ENCODE assay signal across 8 cellular contexts in the genomic region with DNA sequence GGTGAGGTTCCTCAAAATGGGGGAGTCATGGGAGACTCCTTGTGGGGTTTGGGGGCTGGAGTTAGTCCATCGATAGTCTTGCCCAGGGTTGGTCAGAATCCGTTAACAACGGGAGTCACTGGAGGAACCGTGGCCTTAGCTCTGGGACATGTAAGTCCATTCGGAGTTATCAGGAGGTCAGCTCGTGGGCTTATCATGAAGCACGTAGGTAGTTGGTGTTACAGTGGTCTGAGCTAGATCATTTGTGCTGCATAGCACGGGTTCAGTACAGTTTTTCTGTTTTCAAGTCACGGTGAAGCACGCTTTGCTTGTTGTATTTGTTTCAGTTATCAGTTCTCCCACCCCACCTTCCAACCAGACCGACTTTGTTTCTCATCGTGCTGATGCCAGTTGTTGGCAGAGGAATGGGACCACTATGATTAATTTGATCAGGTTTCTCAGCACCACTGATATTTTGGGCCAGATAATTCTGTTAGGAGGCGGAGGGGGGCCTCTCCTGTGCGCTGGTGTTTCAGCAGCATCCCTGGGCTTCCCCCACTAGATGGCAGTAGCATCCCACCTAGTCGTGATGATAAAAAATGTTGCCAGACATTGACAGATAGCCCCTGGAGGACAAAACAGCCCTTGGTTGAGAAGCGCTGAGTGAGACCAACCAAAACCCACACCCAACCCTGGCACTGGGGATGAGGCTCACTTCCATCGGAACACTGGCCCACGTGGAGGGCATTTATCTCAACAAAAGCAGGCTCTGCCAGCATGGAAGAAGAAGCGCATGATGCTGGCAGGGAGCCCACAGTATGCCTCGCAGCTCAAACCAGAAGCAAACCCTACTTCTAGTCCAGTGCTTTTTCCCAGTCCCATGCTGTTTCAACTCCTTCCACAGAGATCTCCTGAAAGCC. TPM values are rescaled to one million over a fixed set of nuclear protein-coding genes. Genes with fewer than 3 reads are reported as not detected.
DNase-seq lines count a peak whose midpoint lies in the region; ATAC-seq lines count a peak whose summit lies in the region.

No MANE protein-coding gene starts in this region.

- no peak overlapping the region for H3K4me3 Mint-ChIP-seq in activated CD8-positive, alpha-beta T cell treated with anti-CD3 and anti-CD28 coated beads, Interleukin-2, amount 10 ng/mL, durations not matched to agents 7 days and 5 days

- no peaks in the 10 kb centered on the region for H3K27me3 Mint-ChIP-seq in activated CD8-positive, alpha-beta T cell treated with anti-CD3 and anti-CD28 coated beads, Interleukin-2, amount 10 ng/mL, durations not matched to agents 7 days and 5 days (ENCODE audit: low read depth)

- POLR2A ChIA-PET in activated CD8-positive, alpha-beta T cell treated with anti-CD3 and anti-CD28 coated beads, Interleukin-2, amount 10 ng/mL, durations not matched to agents 7 days and 5 days (lab: Charles Lee), result interaction anchor here (1.2 kb wide), 1 partner anchor 71 kb away, joined by 3 read pairs; no protein-coding TSS in a partner anchor

- peak; percentile 45 for DNase-seq in DMS114 treated with DMSO at 0.1 percent for 48 hours (lab: John Stamatoyannopoulos, UW; ENCODE audit: unreplicated experiment)
- DNase-seq in NCI-H748 treated with DMSO at 0.1 percent for 48 hours (lab: John Stamatoyannopoulos, UW), result peak; percentile 60
- DNase-seq in activated CD8-positive, alpha-beta T cell treated with anti-CD3 and anti-CD28 coated beads, Interleukin-2, amount 10 ng/mL, durations not matched to agents 7 days and 5 days, result peak; percentile 88
- peak; percentile 82 for DNase-seq in effector CD4-positive, alpha-beta T cell
- peak; percentile 97 for DNase-seq in medulla oblongata (ENCODE audit: extremely low spot score)
- peak; percentile 32 for DNase-seq in stimulated activated CD8-positive, alpha-beta memory T cell treated with anti-CD3 and anti-CD28 coated beads, Interleukin-12 subunit alpha, Interleukin-12 subunit beta, amount 100 ng/mL, for 24 hours (ENCODE audit: extremely low read depth)

- CTCF ChIA-PET in activated CD8-positive, alpha-beta T cell treated with anti-CD3 and anti-CD28 coated beads, Interleukin-2, amount 10 ng/mL, durations not matched to agents 7 days and 5 days (lab: Charles Lee), result interaction anchor here (0.7 to 5.8 kb wide), 31 partner anchors 9 to 413 kb away, joined by 3 to 191 read pairs (median 4); partner anchors contain the start of genes ACSS1 and GINS1

- ATAC-seq in HG02981 (IDR thresholded peaks at IDR 0.05; ENCODE audit: unreplicated experiment) (peak; percentile 25), HG03280 (IDR thresholded peaks at IDR 0.05; ENCODE audit: unreplicated experiment) (no peak)
- peak; percentile 19 for ATAC-seq in activated CD8-positive, alpha-beta T cell treated with anti-CD3 and anti-CD28 coated beads, Interleukin-2, amount 10 ng/mL, durations not matched to agents 7 days and 5 days

- H3K27ac Mint-ChIP-seq in activated CD8-positive, alpha-beta T cell treated with anti-CD3 and anti-CD28 coated beads, Interleukin-2, amount 10 ng/mL, durations not matched to agents 7 days and 5 days, result no peak overlapping the region

- H3K36me3 Mint-ChIP-seq in activated CD8-positive, alpha-beta T cell treated with anti-CD3 and anti-CD28 coated beads, Interleukin-2, amount 10 ng/mL, durations not matched to agents 7 days and 5 days (ENCODE audit: low read depth), result peaks cover 6% of the 10 kb centered on the region

- no peaks in the 10 kb centered on the region for H3K9me3 Mint-ChIP-seq in activated CD8-positive, alpha-beta T cell treated with anti-CD3 and anti-CD28 coated beads, Interleukin-2, amount 10 ng/mL, durations not matched to agents 7 days and 5 days (ENCODE audit: insufficient read depth)

- H3K4me1 Mint-ChIP-seq in activated CD8-positive, alpha-beta T cell treated with anti-CD3 and anti-CD28 coated beads, Interleukin-2, amount 10 ng/mL, durations not matched to agents 7 days and 5 days (ENCODE audit: low read depth), result peaks cover 32% of the 10 kb centered on the region

RNA-seq across cellular contexts. Expression of gene APMAP, which starts 2.2 kb away (rescaled TPM):
- 10 to 100 TPM; 43.2 to 44.0 TPM for total RNA-seq in activated CD8-positive, alpha-beta T cell treated with anti-CD3 and anti-CD28 coated beads, Interleukin-2, amount 10 ng/mL, durations not matched to agents 7 days and 5 days

RNA-seq across cellular contexts. Expression of gene CST7, which starts 45.6 kb away (rescaled TPM):
- total RNA-seq in activated CD8-positive, alpha-beta T cell treated with anti-CD3 and anti-CD28 coated beads, Interleukin-2, amount 10 ng/mL, durations not matched to agents 7 days and 5 days, result 10 to 100 TPM; 43.9 to 47.5 TPM

Comparison
In these comparisons a context has a peak if more than half of its experiments do, and no peak if none do; other contexts are left out.
1. DNase-seq: peak in every context shown above with its lines; median percentile 97 in medulla oblongata; 88 in activated CD8-positive, alpha-beta T cell treated with anti-CD3 and anti-CD28 coated beads, Interleukin-2, amount 10 ng/mL, durations not matched to agents 7 days and 5 days; 82 in effector CD4-positive, alpha-beta T cell; 60 in NCI-H748 treated with DMSO at 0.1 percent for 48 hours; 45 in DMS114 treated with DMSO at 0.1 percent for 48 hours; 32 in stimulated activated CD8-positive, alpha-beta memory T cell treated with anti-CD3 and anti-CD28 coated beads, Interleukin-12 subunit alpha, Interleukin-12 subunit beta, amount 100 ng/mL, for 24 hours.